In the genomic region with DNA sequence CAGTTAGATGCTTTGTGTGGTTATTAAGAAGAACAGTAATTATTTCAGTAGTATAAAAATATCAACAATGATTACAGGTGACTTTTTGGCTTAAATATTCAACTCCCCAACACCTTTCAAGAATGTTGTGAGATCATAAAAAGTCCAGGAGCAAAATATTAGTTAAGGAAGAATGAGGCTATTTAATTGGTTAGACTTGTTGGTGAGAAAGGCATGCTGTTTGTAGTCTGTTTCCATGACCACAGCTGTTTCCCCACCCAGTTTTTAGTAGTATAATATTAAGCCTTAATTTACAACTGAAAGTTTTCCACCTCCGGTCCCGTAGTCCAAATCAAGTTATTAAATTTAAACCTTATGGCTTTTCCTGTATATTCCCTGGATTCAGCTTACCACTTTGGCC, we compare ENCODE assay signal across 1 cellular context.
TF ChIP-seq lines count a peak whose summit lies in the region.

No MANE protein-coding gene starts in this region.

TF ChIP-seq in GM12878, 131 proteins besides CTCF, POLR2A, EP300 and RAD21:
- TF ChIP-seq, protein P1, sequence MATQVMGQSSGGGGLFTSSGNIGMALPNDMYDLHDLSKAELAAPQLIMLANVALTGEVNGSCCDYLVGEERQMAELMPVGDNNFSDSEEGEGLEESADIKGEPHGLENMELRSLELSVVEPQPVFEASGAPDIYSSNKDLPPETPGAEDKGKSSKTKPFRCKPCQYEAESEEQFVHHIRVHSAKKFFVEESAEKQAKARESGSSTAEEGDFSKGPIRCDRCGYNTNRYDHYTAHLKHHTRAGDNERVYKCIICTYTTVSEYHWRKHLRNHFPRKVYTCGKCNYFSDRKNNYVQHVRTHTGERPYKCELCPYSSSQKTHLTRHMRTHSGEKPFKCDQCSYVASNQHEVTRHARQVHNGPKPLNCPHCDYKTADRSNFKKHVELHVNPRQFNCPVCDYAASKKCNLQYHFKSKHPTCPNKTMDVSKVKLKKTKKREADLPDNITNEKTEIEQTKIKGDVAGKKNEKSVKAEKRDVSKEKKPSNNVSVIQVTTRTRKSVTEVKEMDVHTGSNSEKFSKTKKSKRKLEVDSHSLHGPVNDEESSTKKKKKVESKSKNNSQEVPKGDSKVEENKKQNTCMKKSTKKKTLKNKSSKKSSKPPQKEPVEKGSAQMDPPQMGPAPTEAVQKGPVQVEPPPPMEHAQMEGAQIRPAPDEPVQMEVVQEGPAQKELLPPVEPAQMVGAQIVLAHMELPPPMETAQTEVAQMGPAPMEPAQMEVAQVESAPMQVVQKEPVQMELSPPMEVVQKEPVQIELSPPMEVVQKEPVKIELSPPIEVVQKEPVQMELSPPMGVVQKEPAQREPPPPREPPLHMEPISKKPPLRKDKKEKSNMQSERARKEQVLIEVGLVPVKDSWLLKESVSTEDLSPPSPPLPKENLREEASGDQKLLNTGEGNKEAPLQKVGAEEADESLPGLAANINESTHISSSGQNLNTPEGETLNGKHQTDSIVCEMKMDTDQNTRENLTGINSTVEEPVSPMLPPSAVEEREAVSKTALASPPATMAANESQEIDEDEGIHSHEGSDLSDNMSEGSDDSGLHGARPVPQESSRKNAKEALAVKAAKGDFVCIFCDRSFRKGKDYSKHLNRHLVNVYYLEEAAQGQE (IDR thresholded peaks at IDR 0.05; ENCODE audit: low read depth, low read length) = no peak
- no peak for TF ChIP-seq NR2F1 (conservative IDR thresholded peaks at IDR 0.05)
- TF ChIP-seq, protein P2, sequence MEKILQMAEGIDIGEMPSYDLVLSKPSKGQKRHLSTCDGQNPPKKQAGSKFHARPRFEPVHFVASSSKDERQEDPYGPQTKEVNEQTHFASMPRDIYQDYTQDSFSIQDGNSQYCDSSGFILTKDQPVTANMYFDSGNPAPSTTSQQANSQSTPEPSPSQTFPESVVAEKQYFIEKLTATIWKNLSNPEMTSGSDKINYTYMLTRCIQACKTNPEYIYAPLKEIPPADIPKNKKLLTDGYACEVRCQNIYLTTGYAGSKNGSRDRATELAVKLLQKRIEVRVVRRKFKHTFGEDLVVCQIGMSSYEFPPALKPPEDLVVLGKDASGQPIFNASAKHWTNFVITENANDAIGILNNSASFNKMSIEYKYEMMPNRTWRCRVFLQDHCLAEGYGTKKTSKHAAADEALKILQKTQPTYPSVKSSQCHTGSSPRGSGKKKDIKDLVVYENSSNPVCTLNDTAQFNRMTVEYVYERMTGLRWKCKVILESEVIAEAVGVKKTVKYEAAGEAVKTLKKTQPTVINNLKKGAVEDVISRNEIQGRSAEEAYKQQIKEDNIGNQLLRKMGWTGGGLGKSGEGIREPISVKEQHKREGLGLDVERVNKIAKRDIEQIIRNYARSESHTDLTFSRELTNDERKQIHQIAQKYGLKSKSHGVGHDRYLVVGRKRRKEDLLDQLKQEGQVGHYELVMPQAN (conservative IDR thresholded peaks at IDR 0.05) = no peak
- TF ChIP-seq NFIC (IDR thresholded peaks at IDR 0.05; ENCODE audit: low read depth, low read length) = no peak
- no peak for TF ChIP-seq NR2C1 (IDR thresholded peaks at IDR 0.05)
- no peak for TF ChIP-seq CHD4 (IDR thresholded peaks at IDR 0.05)
- TF ChIP-seq IRF4 (IDR thresholded peaks at IDR 0.05; ENCODE audit: low read depth, low read length) = no peak
- no peak for TF ChIP-seq POLR2AphosphoS2 (IDR thresholded peaks at IDR 0.05; ENCODE audit: low read depth, low read length)
- TF ChIP-seq TCF3 (IDR thresholded peaks at IDR 0.05; ENCODE audit: borderline replicate concordance, insufficient read depth, low read depth, low read length) = no peak
- no peak for TF ChIP-seq PML (IDR thresholded peaks at IDR 0.05; ENCODE audit: low read length)
- TF ChIP-seq TBL1XR1 (IDR thresholded peaks at IDR 0.05; ENCODE audit: low read depth, low read length) = no peak
- TF ChIP-seq SMC3 (IDR thresholded peaks at IDR 0.05; ENCODE audit: borderline replicate concordance, low read length) = no peak
- TF ChIP-seq POU2F2 (IDR thresholded peaks at IDR 0.05; ENCODE audit: borderline replicate concordance, low read depth, low read length) = no peak
- TF ChIP-seq, protein P3, sequence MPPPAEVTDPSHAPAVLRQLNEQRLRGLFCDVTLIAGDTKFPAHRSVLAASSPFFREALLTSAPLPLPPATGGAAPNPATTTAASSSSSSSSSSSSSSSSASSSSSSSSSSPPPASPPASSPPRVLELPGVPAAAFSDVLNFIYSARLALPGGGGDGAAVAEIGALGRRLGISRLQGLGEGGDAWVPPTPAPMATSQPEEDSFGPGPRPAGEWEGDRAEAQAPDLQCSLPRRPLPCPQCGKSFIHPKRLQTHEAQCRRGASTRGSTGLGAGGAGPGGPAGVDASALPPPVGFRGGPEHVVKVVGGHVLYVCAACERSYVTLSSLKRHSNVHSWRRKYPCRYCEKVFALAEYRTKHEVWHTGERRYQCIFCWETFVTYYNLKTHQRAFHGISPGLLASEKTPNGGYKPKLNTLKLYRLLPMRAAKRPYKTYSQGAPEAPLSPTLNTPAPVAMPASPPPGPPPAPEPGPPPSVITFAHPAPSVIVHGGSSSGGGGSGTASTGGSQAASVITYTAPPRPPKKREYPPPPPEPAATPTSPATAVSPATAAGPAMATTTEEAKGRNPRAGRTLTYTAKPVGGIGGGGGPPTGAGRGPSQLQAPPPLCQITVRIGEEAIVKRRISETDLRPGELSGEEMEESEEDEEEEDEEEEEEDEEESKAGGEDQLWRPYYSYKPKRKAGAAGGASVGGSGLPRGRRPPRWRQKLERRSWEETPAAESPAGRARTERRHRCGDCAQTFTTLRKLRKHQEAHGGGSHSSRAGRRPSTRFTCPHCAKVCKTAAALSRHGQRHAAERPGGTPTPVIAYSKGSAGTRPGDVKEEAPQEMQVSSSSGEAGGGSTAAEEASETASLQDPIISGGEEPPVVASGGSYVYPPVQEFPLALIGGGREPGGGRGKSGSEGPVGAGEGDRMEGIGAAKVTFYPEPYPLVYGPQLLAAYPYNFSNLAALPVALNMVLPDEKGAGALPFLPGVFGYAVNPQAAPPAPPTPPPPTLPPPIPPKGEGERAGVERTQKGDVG (CRISPR knock-in tag; IDR thresholded peaks at IDR 0.05) = no peak
